In genomic region chr19:33463194-33463593, GRCh38 we compare ENCODE assay signal across 32 cellular contexts. TPM values are rescaled to one million over a fixed set of nuclear protein-coding genes. Genes with fewer than 3 reads are reported as not detected.
A peak's percentile ranks its signal among the peaks of the same experiment; 100 is the strongest.
DNase-seq lines count a peak whose midpoint lies in the region; ATAC-seq, FAIRE-seq and TF ChIP-seq lines count a peak whose summit lies in the region.
"Had no signal": no experiment of that assay in that cellular context is flagged by ENCODE, and none has a peak within 500 bp of the region (broad histone marks: within the 10 kb centered on the region; RNA-seq: fewer than 3 reads in every experiment).

No MANE protein-coding gene starts in this region.

- H3K9me3 ChIP-seq in MG63, result no peaks in the 10 kb centered on the region
- H3K9me3 ChIP-seq: BE2C, left ventricle myocardium inferior, neutrophil, psoas muscle, transverse colon had no signal

- no peak overlapping the region for H3K4me3 Mint-ChIP-seq in activated naive CD8-positive, alpha-beta T cell treated with anti-CD3 and anti-CD28 coated beads, Interleukin-2, amount 50 U/mL, for 24 hours
- H3K4me3 Mint-ChIP-seq in activated naive CD8-positive, alpha-beta T cell treated with anti-CD3 and anti-CD28 coated beads for 36 hours, result no peak overlapping the region
- H3K4me3 Mint-ChIP-seq: activated naive CD4-positive, alpha-beta T cell treated with anti-CD3 and anti-CD28 coated beads for 36 hours; CD8-positive, alpha-beta T cell; naive B cell; T-helper 17 cell had no signal

- H3K27ac ChIP-seq in temporal lobe (ENCODE audit: low read depth, low read length), result peak overlapping the region; percentile 27
- H3K27ac ChIP-seq: brain microvascular endothelial cell, epithelial cell of prostate, left ventricle myocardium inferior, neutrophil, psoas muscle, transverse colon had no signal

- no peak for ATAC-seq in activated naive CD8-positive, alpha-beta T cell treated with anti-CD3 and anti-CD28 coated beads, Interleukin-2, amount 50 U/mL, for 24 hours
- ATAC-seq: CD8-positive, alpha-beta T cell; HCT116; PC-3; psoas muscle; T-helper 17 cell had no signal

- no peak for TF ChIP-seq CTCF in bronchial epithelial cell (IDR thresholded peaks at IDR 0.05; ENCODE audit: insufficient read depth, low read length, severe bottlenecking)

- H3K27me3 ChIP-seq in bronchial epithelial cell (ENCODE audit: control insufficient read depth, insufficient read depth, low read length) (no peaks in the 10 kb centered on the region), MG63 (no peaks in the 10 kb centered on the region)
- H3K27me3 ChIP-seq: BE2C, brain microvascular endothelial cell, neutrophil, transverse colon had no signal

- no peaks in the 10 kb centered on the region for H3K27me3 Mint-ChIP-seq in activated naive CD8-positive, alpha-beta T cell treated with anti-CD3 and anti-CD28 coated beads, Interleukin-2, amount 50 U/mL, for 24 hours
- no peaks in the 10 kb centered on the region for H3K27me3 Mint-ChIP-seq in activated naive CD8-positive, alpha-beta T cell treated with anti-CD3 and anti-CD28 coated beads for 36 hours
- H3K27me3 Mint-ChIP-seq: naive B cell, T-helper 17 cell had no signal

- no peak for DNase-seq in activated naive CD8-positive, alpha-beta T cell treated with anti-CD3 and anti-CD28 coated beads, Interleukin-2, amount 50 U/mL, for 24 hours
- DNase-seq in activated naive CD8-positive, alpha-beta T cell treated with anti-CD3 and anti-CD28 coated beads for 36 hours, result no peak
- DNase-seq in bronchial epithelial cell (ENCODE audit: low read depth) (no peak), medulla oblongata (ENCODE audit: extremely low spot score) (peak; percentile 83), GM19238 (ENCODE audit: insufficient read length, low spot score) (no peak), MG63 (no peak)
- DNase-seq in NK-92 treated with Interleukin-12 subunit alpha and Interleukin-12 subunit beta, amount 100 ng/mL, for 24 hours (lab: John Stamatoyannopoulos, UW), result no peak
- DNase-seq: ACHN; activated CD4-positive, alpha-beta T cell treated with anti-CD3 and anti-CD28 coated beads, Interleukin-2, amount 50 U/mL, for 1 hour; activated CD4-positive, CD25-positive, alpha-beta regulatory T cell; activated naive CD4-positive, alpha-beta T cell treated with anti-CD3 and anti-CD28 coated beads for 36 hours; activated T-cell treated with anti-CD3 and anti-CD28 coated beads, Interleukin-2, amount 50 U/mL, for 48 hours; amniotic stem cell; BE2C; brain microvascular endothelial cell; EL; left ventricle myocardium inferior; naive B cell; NCI-H524 treated with DMSO at 0.1 percent for 48 hours; PC-3; psoas muscle; stimulated activated CD4-positive, alpha-beta T cell treated with anti-CD3 and anti-CD28 coated beads, Interleukin-4, amount 100 ng/mL, for 24 hours; T-helper 17 cell; transverse colon had no signal

- no peaks in the 10 kb centered on the region for H3K4me1 Mint-ChIP-seq in activated naive CD8-positive, alpha-beta T cell treated with anti-CD3 and anti-CD28 coated beads, Interleukin-2, amount 50 U/mL, for 24 hours
- no peaks in the 10 kb centered on the region for H3K4me1 Mint-ChIP-seq in activated naive CD8-positive, alpha-beta T cell treated with anti-CD3 and anti-CD28 coated beads for 36 hours

- H3K4me3 ChIP-seq in bronchial epithelial cell (ENCODE audit: low read depth, low read length) (no peak overlapping the region), MG63 (no peak overlapping the region)
- H3K4me3 ChIP-seq: left ventricle myocardium inferior, psoas muscle, transverse colon had no signal

- H3K36me3 Mint-ChIP-seq in activated naive CD8-positive, alpha-beta T cell treated with anti-CD3 and anti-CD28 coated beads, Interleukin-2, amount 50 U/mL, for 24 hours (ENCODE audit: low read depth), result no peaks in the 10 kb centered on the region
- H3K36me3 Mint-ChIP-seq in activated naive CD8-positive, alpha-beta T cell treated with anti-CD3 and anti-CD28 coated beads for 36 hours, result no peaks in the 10 kb centered on the region

- H3K27ac Mint-ChIP-seq in activated naive CD8-positive, alpha-beta T cell treated with anti-CD3 and anti-CD28 coated beads, Interleukin-2, amount 50 U/mL, for 24 hours, result peak overlapping the region; percentile 14
- no peak overlapping the region for H3K27ac Mint-ChIP-seq in activated naive CD8-positive, alpha-beta T cell treated with anti-CD3 and anti-CD28 coated beads for 36 hours
- H3K27ac Mint-ChIP-seq: activated naive CD4-positive, alpha-beta T cell treated with anti-CD3 and anti-CD28 coated beads for 36 hours; CD8-positive, alpha-beta T cell; naive B cell had no signal

- peak; percentile 7 for FAIRE-seq in bronchial epithelial cell (lab: Jason Lieb, UNC)
- FAIRE-seq: GM18507, islet of Langerhans, TTC549 had no signal

- H3K36me3 ChIP-seq in bronchial epithelial cell (ENCODE audit: control insufficient read depth, insufficient read depth, low read length) (no peaks in the 10 kb centered on the region), MG63 (no peaks in the 10 kb centered on the region)
- H3K36me3 ChIP-seq: brain microvascular endothelial cell, neutrophil had no signal

- no peaks in the 10 kb centered on the region for H3K9me3 Mint-ChIP-seq in activated naive CD8-positive, alpha-beta T cell treated with anti-CD3 and anti-CD28 coated beads, Interleukin-2, amount 50 U/mL, for 24 hours
- H3K9me3 Mint-ChIP-seq in activated naive CD8-positive, alpha-beta T cell treated with anti-CD3 and anti-CD28 coated beads for 36 hours, result no peaks in the 10 kb centered on the region
- H3K9me3 Mint-ChIP-seq: activated naive CD4-positive, alpha-beta T cell treated with anti-CD3 and anti-CD28 coated beads for 36 hours; CD8-positive, alpha-beta T cell; naive B cell had no signal

RNA-seq across cellular contexts. Expression of gene PEPD, which starts 58.4 kb away (rescaled TPM):
- 10 to 100 TPM; 36.3 to 39.4 TPM for total RNA-seq in activated naive CD8-positive, alpha-beta T cell treated with anti-CD3 and anti-CD28 coated beads for 36 hours
- total RNA-seq in bronchial epithelial cell (33.7 and 35.8 TPM in 2 replicates), temporal lobe (15.0 TPM)
- 77.4 and 79.3 TPM in 2 replicates for total RNA-seq in MG63 (2014; rRNA removed; shearing (Covaris generic); ENCODE audit: low replicate concordance)
